In the genomic region with DNA sequence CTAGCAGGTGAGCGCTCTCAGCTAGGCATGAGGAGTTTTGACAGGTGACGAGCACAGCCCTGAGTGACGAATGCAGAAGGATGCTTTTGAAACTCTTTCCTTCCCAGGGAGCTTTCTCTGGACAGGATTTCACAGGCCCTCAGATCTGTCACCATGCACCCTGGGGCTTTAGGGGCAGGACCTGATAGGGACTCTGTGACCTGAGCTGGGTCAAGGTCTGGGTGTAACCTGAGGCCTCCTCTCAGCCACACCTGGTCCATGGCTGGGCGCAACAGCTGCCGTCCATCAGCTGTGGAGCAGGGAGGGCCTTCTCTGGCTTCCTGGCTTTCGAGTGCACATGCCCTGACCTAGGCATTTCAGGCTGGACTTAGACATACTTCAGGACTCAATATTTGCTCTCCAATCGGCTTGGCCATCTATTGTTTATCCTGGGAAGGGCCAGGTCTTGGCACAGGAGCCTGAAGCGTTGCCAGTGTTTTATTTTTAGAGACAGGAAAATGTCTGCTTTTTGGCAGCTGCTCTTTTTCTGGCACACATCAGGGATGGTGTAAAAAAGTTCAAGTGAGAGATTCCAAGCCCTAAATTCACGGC, we compare ENCODE assay signal across 9 cellular contexts. TPM values are rescaled to one million over a fixed set of nuclear protein-coding genes. Genes with fewer than 3 reads are reported as not detected.
DNase-seq lines count a peak whose midpoint lies in the region; ATAC-seq and TF ChIP-seq lines count a peak whose summit lies in the region.
"Had no signal": no experiment of that assay in that cellular context is flagged by ENCODE, and none has a peak within 500 bp of the region (broad histone marks: within the 10 kb centered on the region; RNA-seq: fewer than 3 reads in every experiment).

No MANE protein-coding gene starts in this region.

- no peaks in the 10 kb centered on the region for H3K36me3 ChIP-seq in thoracic aorta

- H3K9me3 ChIP-seq in thoracic aorta: no peaks in the 10 kb centered on the region

- DNase-seq in NCI-H1092 treated with DMSO at 0.1 percent for 48 hours (lab: John Stamatoyannopoulos, UW) (peak; percentile 49), cardiac fibroblast (ENCODE audit: low read depth in 2 of 2) (peak; percentile 48 to 81), left lobe of liver (ENCODE audit: low spot score) (peak; percentile 87), thoracic aorta (ENCODE audit: low spot score) (peak; percentile 69), HEK293T (ENCODE audit: extremely low spot score) (no peak), GM19238 (ENCODE audit: insufficient read length, low spot score) (no peak), NCI-H524 treated with DMSO at 0.1 percent for 48 hours (lab: John Stamatoyannopoulos, UW) (no peak), SW 1271 (lab: John Stamatoyannopoulos, UW) (no peak)
- DNase-seq: activated naive CD4-positive, alpha-beta T cell treated with anti-CD3 and anti-CD28 coated beads, Interleukin-2, amount 50 U/mL, for 16 hours had no signal

- H3K27me3 ChIP-seq in thoracic aorta (replicated peaks; ENCODE audit: insufficient read depth): no peaks in the 10 kb centered on the region

- ATAC-seq in left lobe of liver: peak; percentile 83
- peak; percentile 70 for ATAC-seq in thoracic aorta (ENCODE audit: insufficient number of reproducible peaks, low FRiP score, low read depth)

- peak overlapping the region; percentile 99 to 100 for H3K27ac ChIP-seq in thoracic aorta

- no peak overlapping the region for H3K4me3 ChIP-seq in cardiac fibroblast (replicated peaks in 1 of 2; ENCODE audit: low read depth in 2 of 2, low read length in 2 of 2)
- no peak overlapping the region for H3K4me3 ChIP-seq in thoracic aorta

- POLR2A ChIA-PET in HEK293T (lab: Yijun Ruan, JAX): no interaction called here

- peaks cover 26 to 50% of the 10 kb centered on the region in 2 donors for H3K4me1 ChIP-seq in thoracic aorta (ENCODE audit: control insufficient read depth in 1 of 2, low read depth in 2 of 2)

- CTCF ChIA-PET in HEK293T (lab: Yijun Ruan, JAX): interaction anchor here (0.6 kb wide), 1 partner anchor 114 kb away, joined by 3 read pairs; no protein-coding TSS in a partner anchor

- TF ChIP-seq CTCF in cardiac fibroblast (IDR thresholded peaks at IDR 0.05; ENCODE audit: low read depth, low read length) (no peak), thoracic aorta (IDR thresholded peaks at IDR 0.05) (no peak)

TF ChIP-seq in HEK293T, 16 proteins besides CTCF, POLR2A, EP300 and RAD21:
- no peak for TF ChIP-seq SP1 (IDR thresholded peaks at IDR 0.05)
- no peak for TF ChIP-seq NFRKB (IDR thresholded peaks at IDR 0.05)
- TF ChIP-seq FOXM1 (IDR thresholded peaks at IDR 0.05; ENCODE audit: borderline replicate concordance): no peak
- TF ChIP-seq FOXK2 (IDR thresholded peaks at IDR 0.05): no peak
- no peak for TF ChIP-seq BHLHE40 (IDR thresholded peaks at IDR 0.05; ENCODE audit: borderline replicate concordance)
- no peak for TF ChIP-seq FOXA1 (IDR thresholded peaks at IDR 0.05)
- no peak for TF ChIP-seq PKNOX1 (IDR thresholded peaks at IDR 0.05)
- no peak for TF ChIP-seq ZNF384 (IDR thresholded peaks at IDR 0.05)
- TF ChIP-seq HDGF (IDR thresholded peaks at IDR 0.05; ENCODE audit: borderline replicate concordance): no peak
- TF ChIP-seq SUZ12 (IDR thresholded peaks at IDR 0.05): no peak
- TF ChIP-seq LEF1 (IDR thresholded peaks at IDR 0.05; ENCODE audit: borderline replicate concordance): no peak
- TF ChIP-seq TARDBP (IDR thresholded peaks at IDR 0.05): no peak
- TF ChIP-seq L3MBTL2 (conservative IDR thresholded peaks at IDR 0.05): no peak
TF ChIP-seq in HEK293T: peak in this region for 0.

RNA-seq across cellular contexts. Expression of gene C4orf51, which starts 56.4 kb away (rescaled TPM):
- not detected for total RNA-seq in left lobe of liver
- not detected for total RNA-seq in thoracic aorta

Comparison
In these comparisons a context has a peak if more than half of its experiments do, and no peak if none do; other contexts are left out.
1. DNase-seq: peak in NCI-H1092 treated with DMSO at 0.1 percent for 48 hours (single experiment), cardiac fibroblast (2 of 2), left lobe of liver (single experiment) and thoracic aorta (single experiment); none in HEK293T (single experiment), GM19238 (single experiment), NCI-H524 treated with DMSO at 0.1 percent for 48 hours (single experiment) and SW 1271 (0 of 2).